21 cellular contexts compared by ENCODE assay signal in genomic region chr20:48260370-48260769, GRCh38.
A peak's percentile ranks its signal among the peaks of the same experiment; 100 is the strongest.
DNase-seq lines count a peak whose midpoint lies in the region; ATAC-seq, FAIRE-seq and TF ChIP-seq lines count a peak whose summit lies in the region.
"Had no signal": no experiment of that assay in that cellular context is flagged by ENCODE, and none has a peak within 500 bp of the region (broad histone marks: within the 10 kb centered on the region; RNA-seq: fewer than 3 reads in every experiment).

No MANE protein-coding gene starts in this region.

- no peak overlapping the region for H3K4ac ChIP-seq in mesendoderm (ENCODE audit: low read depth, low read length)

- no peak for TF ChIP-seq RAD21 in HepG2 (CRISPR knock-in tag; IDR thresholded peaks at IDR 0.05)

- H3K36me3 ChIP-seq in HepG2 (replicated peaks in 1 of 2; ENCODE audit: control insufficient read depth in 1 of 2, insufficient read depth in 2 of 2, low read length in 2 of 2) = no peaks in the 10 kb centered on the region
- no peaks in the 10 kb centered on the region for H3K36me3 ChIP-seq in right lobe of liver
- no peaks in the 10 kb centered on the region for H3K36me3 ChIP-seq in bronchial epithelial cell (ENCODE audit: control insufficient read depth, insufficient read depth, low read length)
- no peaks in the 10 kb centered on the region for H3K36me3 ChIP-seq in mesendoderm (ENCODE audit: control insufficient read depth, insufficient read depth, low read length)
- H3K36me3 ChIP-seq: brain microvascular endothelial cell, neutrophil, thoracic aorta had no signal

- no peak overlapping the region for H3K18ac ChIP-seq in mesendoderm (ENCODE audit: low read length)

- H2AFZ ChIP-seq in HepG2 (ENCODE audit: low read length) = no peak overlapping the region

- no peak overlapping the region for H4K8ac ChIP-seq in mesendoderm (ENCODE audit: low read depth, low read length)

- H3K9ac ChIP-seq in HepG2 (ENCODE audit: insufficient read depth, low read depth, low read length) (no peak overlapping the region), mesendoderm (ENCODE audit: low read length) (no peak overlapping the region)

- H3K79me2 ChIP-seq in HepG2 (ENCODE audit: insufficient read depth, low read length) = no peaks in the 10 kb centered on the region
- no peaks in the 10 kb centered on the region for H3K79me2 ChIP-seq in mesendoderm (ENCODE audit: control insufficient read depth, insufficient read depth, low read length)

- H3K4me2 ChIP-seq in HepG2 (ENCODE audit: low read depth, low read length) (no peak overlapping the region), mesendoderm (ENCODE audit: low read length) (no peak overlapping the region)

- intact Hi-C loops in HepG2 (cut with micrococcal nuclease; ENCODE audit: unreplicated experiment) = no loop called here
- intact Hi-C loops in right lobe of liver (cut with DNase I) = no loop called here

- no peaks in the 10 kb centered on the region; a peak in 1 of 5 replicates for H3K27me3 ChIP-seq in HepG2 (ENCODE audit: control insufficient read depth in 1 of 2, insufficient read depth in 2 of 2, low read length in 2 of 2)
- no peaks in the 10 kb centered on the region for H3K27me3 ChIP-seq in right lobe of liver
- no peaks in the 10 kb centered on the region for H3K27me3 ChIP-seq in bronchial epithelial cell (ENCODE audit: control insufficient read depth, insufficient read depth, low read length)
- no peaks in the 10 kb centered on the region for H3K27me3 ChIP-seq in mesendoderm (ENCODE audit: insufficient read depth, low read length, poor library complexity)
- H3K27me3 ChIP-seq: brain microvascular endothelial cell had no signal

- BruUV-seq in HepG2 (replicated peaks; lab: Mats Ljungman, UMichigan) = no TSS peak

- no peak overlapping the region for H3K23ac ChIP-seq in mesendoderm (ENCODE audit: low read length)

- in situ Hi-C loops in HepG2 (cut with HindIII; ENCODE audit: extremely low pct_ligation_motif_present, low pct_unique_long_range_greater_than_20kb) = no loop called here

- H2BK120ac ChIP-seq in mesendoderm (ENCODE audit: low read depth, low read length) = no peak overlapping the region

- no peak for TF ChIP-seq EP300 in HepG2 (IDR thresholded peaks at IDR 0.05; ENCODE audit: low read depth in 2 of 2, low read length in 2 of 2)
- TF ChIP-seq EP300 in HepG2 (CRISPR knock-in tag; IDR thresholded peaks at IDR 0.05; ENCODE audit: borderline replicate concordance) = no peak

- H3K9me3 ChIP-seq in HepG2 (ENCODE audit: low read length) (peaks cover 6% of the 10 kb centered on the region; the same call in 1 of the 2 replicates), right lobe of liver (no peaks in the 10 kb centered on the region)
- H3K9me3 ChIP-seq: neutrophil had no signal

- H3K27ac ChIP-seq in HepG2 (ENCODE audit: extremely low read length, insufficient read depth, low read length) = no peak overlapping the region
- H3K27ac ChIP-seq in right lobe of liver = no peak overlapping the region
- no peak overlapping the region for H3K27ac ChIP-seq in mesendoderm (ENCODE audit: low read depth, low read length)
- no peak overlapping the region for H3K27ac ChIP-seq in RWPE1
- H3K27ac ChIP-seq: brain microvascular endothelial cell, neutrophil, thoracic aorta had no signal

- peak overlapping the region; percentile 15 for H2AK5ac ChIP-seq in mesendoderm (ENCODE audit: low read length)

- DNase-seq in HepG2 (ENCODE audit: low spot score) = no peak
- DNase-seq in right lobe of liver = no peak
- DNase-seq in bronchial epithelial cell (ENCODE audit: low read depth) = no peak
- no peak for DNase-seq in mesendoderm
- DNase-seq in RWPE1 (ENCODE audit: low spot score) = no peak
- DNase-seq: activated CD4-positive, CD25-positive, alpha-beta regulatory T cell; activated CD8-positive, alpha-beta T cell treated with anti-CD3 and anti-CD28 coated beads, Interleukin-2, amount 10 ng/mL, durations not matched to agents 7 days and 5 days; activated naive CD8-positive, alpha-beta T cell treated with anti-CD3 and anti-CD28 coated beads for 36 hours; brain microvascular endothelial cell; dermis blood vessel endothelial cell; GF-D8; NCI-H2029; NK-92 treated with Interleukin-12 subunit alpha and Interleukin-12 subunit beta, amount 100 ng/mL, for 24 hours; stimulated activated CD4-positive, alpha-beta T cell treated with anti-CD3 and anti-CD28 coated beads, Interleukin-4, amount 100 ng/mL, for 4 hours; T-helper 17 cell had no signal

- no peak for FAIRE-seq in HepG2 (lab: Jason Lieb, UNC)
- peak; percentile 18 for FAIRE-seq in bronchial epithelial cell (lab: Jason Lieb, UNC)
- FAIRE-seq: GM12892 had no signal

- TF ChIP-seq CTCF in HepG2 (CRISPR knock-in tag; IDR thresholded peaks at IDR 0.05) (no peak), right lobe of liver (IDR thresholded peaks at IDR 0.05) (no peak), bronchial epithelial cell (IDR thresholded peaks at IDR 0.05; ENCODE audit: insufficient read depth, low read length, severe bottlenecking) (no peak), RWPE1 (conservative IDR thresholded peaks at IDR 0.05; ENCODE audit: low read depth) (no peak)

- POLR2A ChIA-PET in HepG2 (lab: Yijun Ruan, JAX) = no interaction called here
- POLR2A ChIA-PET in RWPE1 (lab: Yijun Ruan, JAX; ENCODE audit: low non-redundant PET) = interaction anchor here (0.6 kb wide), 1 partner anchor 13 kb away, joined by 5 read pairs; no protein-coding TSS in a partner anchor

- H3K4me1 ChIP-seq in HepG2 (ENCODE audit: insufficient read depth, low read length) (no peaks in the 10 kb centered on the region), right lobe of liver (no peaks in the 10 kb centered on the region), mesendoderm (ENCODE audit: control insufficient read depth, low read depth, low read length) (peaks cover 2% of the 10 kb centered on the region)

- TF ChIP-seq POLR2A in HepG2 (IDR thresholded peaks at IDR 0.05; ENCODE audit: insufficient read depth in 1 of 2, low read depth in 2 of 2, low read length in 2 of 2) (no peak), right lobe of liver (IDR thresholded peaks at IDR 0.05) (no peak)

- H3K56ac ChIP-seq in mesendoderm (ENCODE audit: low read length) = no peak overlapping the region

- no peaks in the 10 kb centered on the region for H4K20me1 ChIP-seq in HepG2 (ENCODE audit: insufficient read depth, low read length)

- no peak overlapping the region for H2BK5ac ChIP-seq in mesendoderm (ENCODE audit: low read length)

- no peak overlapping the region for H2BK15ac ChIP-seq in mesendoderm (replicated peaks; ENCODE audit: low read depth)

- H3K4me3 ChIP-seq in HepG2 (replicated peaks in 1 of 3; ENCODE audit: insufficient read depth in 1 of 3, low read depth in 2 of 3, low read length in 3 of 3) (no peak overlapping the region), right lobe of liver (no peak overlapping the region), bronchial epithelial cell (ENCODE audit: low read depth, low read length) (no peak overlapping the region), mesendoderm (ENCODE audit: low read length) (no peak overlapping the region)
- H3K4me3 ChIP-seq: thoracic aorta had no signal

- ATAC-seq in HepG2 (no peak), right lobe of liver (no peak), GM18502 (IDR thresholded peaks at IDR 0.05; ENCODE audit: poor library complexity, unreplicated experiment) (no peak), HG03045 (IDR thresholded peaks at IDR 0.05; ENCODE audit: unreplicated experiment) (no peak), GM21360 (IDR thresholded peaks at IDR 0.05; ENCODE audit: unreplicated experiment) (no peak)
- ATAC-seq: activated CD8-positive, alpha-beta T cell treated with anti-CD3 and anti-CD28 coated beads, Interleukin-2, amount 10 ng/mL, durations not matched to agents 7 days and 5 days; T-helper 17 cell had no signal

- 10% methylated on average over 7 of the region's 7 CpGs for WGBS in HepG2 (ENCODE audit: low lambda C conversion rate)
- WGBS in right lobe of liver (ENCODE audit: insufficient coverage, low coverage, low lambda C conversion rate, missing lambda C conversion rate) = 52% methylated on average over 5 of the region's 7 CpGs
- no CpG with 5 or more reads among the region's 7 CpGs for WGBS in mesendoderm (ENCODE audit: extremely low coverage, insufficient coverage, low lambda C conversion rate)

- CTCF ChIA-PET in HepG2 (lab: Yijun Ruan, JAX; ENCODE audit: low intra/inter-chr PET ratio, low total read pairs) (no interaction called here), RWPE1 (lab: Yijun Ruan, JAX) (interaction anchor here (0.7 to 1.0 kb wide), 3 partner anchors 44 to 596 kb away, joined by 3 to 7 read pairs (median 5); no protein-coding TSS in a partner anchor)

- H3K79me1 ChIP-seq in mesendoderm (ENCODE audit: low read length) = no peaks in the 10 kb centered on the region

- H4K5ac ChIP-seq in mesendoderm (ENCODE audit: low read length) = no peak overlapping the region

TF ChIP-seq in HepG2, 621 proteins besides CTCF, POLR2A, EP300 and RAD21 (continues in another document):
- TF ChIP-seq HMG20B (CRISPR knock-in tag; conservative IDR thresholded peaks at IDR 0.05) = no peak
- no peak for TF ChIP-seq NFE2L2 (IDR thresholded peaks at IDR 0.05; ENCODE audit: low read length)
- no peak for TF ChIP-seq AFF4 (CRISPR knock-in tag; IDR thresholded peaks at IDR 0.05)
